In genomic region chr10:30752481-30752881, GRCh38 we compare ENCODE assay signal across 12 cellular contexts.
DNase-seq lines count a peak whose midpoint lies in the region; ATAC-seq and TF ChIP-seq lines count a peak whose summit lies in the region.
"Had no signal": no experiment of that assay in that cellular context is flagged by ENCODE, and none has a peak within 500 bp of the region (broad histone marks: within the 10 kb centered on the region; RNA-seq: fewer than 3 reads in every experiment).

No MANE protein-coding gene starts in this region.

- H3K27ac ChIP-seq in ascending aorta: peak overlapping the region; percentile 10 to 24
- peak overlapping the region; percentile 51 for H3K27ac ChIP-seq in left ventricle myocardium inferior (replicated peaks)
- no peak overlapping the region for H3K27ac ChIP-seq in psoas muscle
- H3K27ac ChIP-seq: GM23248, SJSA1 had no signal

- DNase-seq in HUDEP-2 (lab: John Stamatoyannopoulos, UW; ENCODE audit: unreplicated experiment in 76 of 76) (peak; percentile 16 to 93 (median 76)), ascending aorta (ENCODE audit: low spot score in 2 of 2) (no peak), left ventricle myocardium inferior (no peak), psoas muscle (no peak), NCI-H345 treated with DMSO at 0.1 percent for 48 hours (lab: John Stamatoyannopoulos, UW; ENCODE audit: unreplicated experiment) (no peak)
- DNase-seq: natural killer cell, NCI-H1694 had no signal

- intact Hi-C loops in ascending aorta (cut with DNase I) (no loop called here), left ventricle myocardium inferior (cut with micrococcal nuclease) (loop anchor here (10.0 kb wide), 1 partner anchor 1052 kb away; no protein-coding TSS in a partner anchor), psoas muscle (cut with DNase I) (loop anchor here in 1 of 2 donors (10.0 kb wide), 1 partner anchor 1062 kb away; no protein-coding TSS in a partner anchor)

- H3K4me3 ChIP-seq in ascending aorta (no peak overlapping the region), left ventricle myocardium inferior (peak overlapping the region; percentile 17), psoas muscle (no peak overlapping the region)
- H3K4me3 ChIP-seq: GM23248, SJSA1 had no signal

- no peaks in the 10 kb centered on the region for H3K4me1 ChIP-seq in ascending aorta
- H3K4me1 ChIP-seq in left ventricle myocardium inferior: peaks cover 23% of the 10 kb centered on the region
- H3K4me1 ChIP-seq in psoas muscle: no peaks in the 10 kb centered on the region
- H3K4me1 ChIP-seq: SJSA1 had no signal

- TF ChIP-seq CTCF in ascending aorta (IDR thresholded peaks at IDR 0.05) (no peak), left ventricle myocardium inferior (IDR thresholded peaks at IDR 0.05; ENCODE audit: borderline replicate concordance) (no peak), psoas muscle (IDR thresholded peaks at IDR 0.05) (no peak)

- 50 to 68% (median 58%) methylated on average over 10 of the region's 10 CpGs for WGBS in psoas muscle, 3 donors

- H3K27me3 ChIP-seq in ascending aorta: no peaks in the 10 kb centered on the region
- no peaks in the 10 kb centered on the region for H3K27me3 ChIP-seq in left ventricle myocardium inferior (ENCODE audit: low read depth)
- H3K27me3 ChIP-seq in psoas muscle (ENCODE audit: insufficient read depth in 3 of 3, low read length in 2 of 3): no peaks in the 10 kb centered on the region
- H3K27me3 ChIP-seq: SJSA1 had no signal

- H3K9me3 ChIP-seq in ascending aorta: no peaks in the 10 kb centered on the region
- no peaks in the 10 kb centered on the region for H3K9me3 ChIP-seq in left ventricle myocardium inferior (replicated peaks)
- H3K9me3 ChIP-seq in psoas muscle: no peaks in the 10 kb centered on the region

- H3K36me3 ChIP-seq in ascending aorta (no peaks in the 10 kb centered on the region), left ventricle myocardium inferior (no peaks in the 10 kb centered on the region), psoas muscle (ENCODE audit: insufficient read depth in 1 of 2, low read depth in 1 of 2) (no peaks in the 10 kb centered on the region)
- H3K36me3 ChIP-seq: SJSA1 had no signal

- ATAC-seq in psoas muscle (peak; percentile 17 to 24 (median 22)), GM18907 (IDR thresholded peaks at IDR 0.05; ENCODE audit: unreplicated experiment) (no peak), GM18520 (IDR thresholded peaks at IDR 0.05; ENCODE audit: unreplicated experiment) (no peak), HG03442 (IDR thresholded peaks at IDR 0.05; ENCODE audit: unreplicated experiment) (no peak)

Comparison
In these comparisons a context has a peak if more than half of its experiments do, and no peak if none do; other contexts are left out.
1. DNase-seq: peak in HUDEP-2 (76 of 76); none in ascending aorta (0 of 2), left ventricle myocardium inferior (single experiment), psoas muscle (0 of 2) and NCI-H345 treated with DMSO at 0.1 percent for 48 hours (single experiment).
2. ATAC-seq: peak in psoas muscle (4 of 4); none in GM18907 (single experiment), GM18520 (single experiment) and HG03442 (single experiment).